In the genomic region with DNA sequence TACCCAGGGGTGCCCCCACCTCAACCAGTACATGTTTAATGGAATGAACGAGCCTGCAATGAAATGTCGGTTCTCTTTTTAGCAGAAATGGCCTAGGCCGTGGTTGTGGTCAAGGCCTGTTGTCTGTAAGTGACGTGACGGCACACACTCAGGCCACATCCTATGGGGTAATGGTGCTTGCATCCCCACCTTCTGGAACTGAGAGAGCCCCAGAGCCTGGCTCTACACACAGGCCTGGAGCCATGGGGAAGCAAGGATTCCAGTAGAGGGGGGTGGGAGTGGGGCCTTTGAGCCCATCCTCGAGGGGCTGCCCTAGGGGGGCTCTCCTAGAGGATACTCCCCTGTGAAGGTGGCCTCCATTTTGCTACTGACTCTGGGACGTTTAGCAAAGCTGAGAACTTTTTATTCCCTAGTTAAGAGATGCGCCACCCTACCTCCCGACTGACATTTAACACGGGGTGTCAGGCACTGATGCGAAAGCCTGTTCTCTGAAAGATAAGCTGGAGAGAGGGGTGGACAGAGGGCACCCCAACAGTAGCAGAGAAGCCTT, we compare ENCODE assay signal across 15 cellular contexts. TPM values are rescaled to one million over a fixed set of nuclear protein-coding genes. Genes with fewer than 3 reads are reported as not detected.
DNase-seq lines count a peak whose midpoint lies in the region; ATAC-seq lines count a peak whose summit lies in the region.
"Had no signal": no experiment of that assay in that cellular context is flagged by ENCODE, and none has a peak within 500 bp of the region (broad histone marks: within the 10 kb centered on the region; RNA-seq: fewer than 3 reads in every experiment).

No MANE protein-coding gene starts in this region.

- ATAC-seq in GM19463 (IDR thresholded peaks at IDR 0.05; ENCODE audit: unreplicated experiment) (peak; percentile 54), HG03460 (IDR thresholded peaks at IDR 0.05; ENCODE audit: unreplicated experiment) (no peak), GM21576 (IDR thresholded peaks at IDR 0.05; ENCODE audit: unreplicated experiment) (no peak)
- peak; percentile 82 for ATAC-seq in naive thymus-derived CD4-positive, alpha-beta T cell
- ATAC-seq: activated CD4-positive, CD25-positive, alpha-beta regulatory T cell treated with anti-CD3 and anti-CD28 coated beads, Interleukin-2, amount 50 U/mL, for 24 hours had no signal

- H3K9me3 ChIP-seq in CD8-positive, alpha-beta memory T cell (ENCODE audit: low read length), result no peaks in the 10 kb centered on the region
- H3K9me3 ChIP-seq in naive thymus-derived CD4-positive, alpha-beta T cell (ENCODE audit: control insufficient read depth in 2 of 3, low read length in 3 of 3), result no peaks in the 10 kb centered on the region
- H3K9me3 ChIP-seq in SJCRH30 (replicated peaks), result no peaks in the 10 kb centered on the region
- H3K9me3 ChIP-seq: BLaER1 had no signal

- H3K4me3 Mint-ChIP-seq in CD8-positive, alpha-beta memory T cell, result peak overlapping the region in 3 of 7 donors; percentile 28 to 81 (median 50)
- peak overlapping the region in 1 of 10 donors; percentile 33 for H3K4me3 Mint-ChIP-seq in naive thymus-derived CD4-positive, alpha-beta T cell

- H3K27ac ChIP-seq in CD8-positive, alpha-beta memory T cell (ENCODE audit: low read depth, low read length), result no peak overlapping the region
- H3K27ac ChIP-seq in naive thymus-derived CD4-positive, alpha-beta T cell (ENCODE audit: low read depth, low read length), result no peak overlapping the region
- no peak overlapping the region for H3K27ac ChIP-seq in SJCRH30
- H3K27ac ChIP-seq: BLaER1, KMS-11 had no signal

- no peaks in the 10 kb centered on the region for H3K36me3 ChIP-seq in CD8-positive, alpha-beta memory T cell (ENCODE audit: insufficient read depth, low read length)
- no peaks in the 10 kb centered on the region for H3K36me3 ChIP-seq in naive thymus-derived CD4-positive, alpha-beta T cell (ENCODE audit: control insufficient read depth in 2 of 3, insufficient read depth in 3 of 3, low read length in 3 of 3)
- no peaks in the 10 kb centered on the region for H3K36me3 ChIP-seq in SJCRH30
- H3K36me3 ChIP-seq: BLaER1 had no signal

- H3K36me3 Mint-ChIP-seq in CD8-positive, alpha-beta memory T cell, result peaks cover 1 to 5% (median 4%) of the 10 kb centered on the region in 3 donors
- peaks cover 0 to 10% (median 5%) of the 10 kb centered on the region in 5 donors for H3K36me3 Mint-ChIP-seq in naive thymus-derived CD4-positive, alpha-beta T cell

- intact Hi-C loops in naive thymus-derived CD4-positive, alpha-beta T cell (cut with micrococcal nuclease), result no loop called here

- CTCF ChIA-PET in CD8-positive, alpha-beta memory T cell (lab: Charles Lee), result interaction anchor here (1.4 kb wide), 1 partner anchor 57 kb away, joined by 3 read pairs; no protein-coding TSS in a partner anchor
- CTCF ChIA-PET in naive thymus-derived CD4-positive, alpha-beta T cell (lab: Charles Lee), result no interaction called here

- no peak for DNase-seq in CD8-positive, alpha-beta memory T cell
- DNase-seq in UCSD-AML1 (lab: John Stamatoyannopoulos, UW; ENCODE audit: unreplicated experiment), result peak; percentile 35
- no peak for DNase-seq in naive thymus-derived CD4-positive, alpha-beta T cell
- no peak for DNase-seq in SJCRH30
- no peak for DNase-seq in NCI-H2227 (lab: John Stamatoyannopoulos, UW; ENCODE audit: unreplicated experiment)
- DNase-seq: NCI-H187 treated with DMSO at 0.1 percent for 48 hours; retina; stimulated activated CD4-positive, alpha-beta T cell treated with anti-CD3 and anti-CD28 coated beads, Interleukin-4, amount 100 ng/mL, for 1 hour had no signal

- no peaks in the 10 kb centered on the region for H3K27me3 ChIP-seq in CD8-positive, alpha-beta memory T cell (ENCODE audit: insufficient read depth, low read length, poor library complexity, severe bottlenecking)
- no peaks in the 10 kb centered on the region for H3K27me3 ChIP-seq in naive thymus-derived CD4-positive, alpha-beta T cell (ENCODE audit: control insufficient read depth in 2 of 2, insufficient read depth in 2 of 2, low read length in 2 of 2)
- H3K27me3 ChIP-seq in SJCRH30, result no peaks in the 10 kb centered on the region
- H3K27me3 ChIP-seq: BLaER1 had no signal

- peaks cover 85 to 98% (median 86%) of the 10 kb centered on the region in 3 donors for H3K4me1 Mint-ChIP-seq in CD8-positive, alpha-beta memory T cell
- H3K4me1 Mint-ChIP-seq in naive thymus-derived CD4-positive, alpha-beta T cell, result peaks cover 32 to 86% (median 58%) of the 10 kb centered on the region in 7 donors

- H3K4me3 ChIP-seq in CD8-positive, alpha-beta memory T cell (ENCODE audit: low read length), result no peak overlapping the region
- H3K4me3 ChIP-seq in naive thymus-derived CD4-positive, alpha-beta T cell (ENCODE audit: low read length), result no peak overlapping the region
- H3K4me3 ChIP-seq in SJCRH30, result no peak overlapping the region
- H3K4me3 ChIP-seq: BLaER1 had no signal

- no peaks in the 10 kb centered on the region for H3K9me3 Mint-ChIP-seq in CD8-positive, alpha-beta memory T cell
- H3K9me3 Mint-ChIP-seq in naive thymus-derived CD4-positive, alpha-beta T cell, result peaks cover 0 to 4% (median 1%) of the 10 kb centered on the region in 11 donors
- H3K9me3 Mint-ChIP-seq: activated T-helper 2 cell treated with anti-CD3 and anti-CD28 coated beads, Interferon-gamma antibody, Interleukin-2, Interleukin-4, amounts not matched to agents 10 μg/mL and 5 μg/mL and 100 μg/mL, durations not matched to agents 14 hours and 24 hours and 36 hours had no signal

- H3K27me3 Mint-ChIP-seq in CD8-positive, alpha-beta memory T cell, result peaks cover 0 to 3% of the 10 kb centered on the region in 2 donors
- peaks cover 0 to 27% (median 0%) of the 10 kb centered on the region in 5 donors for H3K27me3 Mint-ChIP-seq in naive thymus-derived CD4-positive, alpha-beta T cell

- peaks cover 53% of the 10 kb centered on the region for H3K4me1 ChIP-seq in CD8-positive, alpha-beta memory T cell (ENCODE audit: insufficient read depth, low read length)
- H3K4me1 ChIP-seq in naive thymus-derived CD4-positive, alpha-beta T cell (ENCODE audit: control insufficient read depth in 2 of 2, insufficient read depth in 2 of 2, low read length in 2 of 2), result peaks cover 40 to 50% of the 10 kb centered on the region in 2 donors
- H3K4me1 ChIP-seq in SJCRH30, result no peaks in the 10 kb centered on the region

- POLR2A ChIA-PET in CD8-positive, alpha-beta memory T cell (lab: Charles Lee), result no interaction called here
- POLR2A ChIA-PET in naive thymus-derived CD4-positive, alpha-beta T cell (lab: Charles Lee), result no interaction called here

- peak overlapping the region; percentile 20 to 94 (median 70) for H3K27ac Mint-ChIP-seq in CD8-positive, alpha-beta memory T cell
- peak overlapping the region in 2 of 9 donors; percentile 33 to 78 for H3K27ac Mint-ChIP-seq in naive thymus-derived CD4-positive, alpha-beta T cell
- H3K27ac Mint-ChIP-seq: activated T-helper 2 cell treated with anti-CD3 and anti-CD28 coated beads, Interferon-gamma antibody, Interleukin-2, Interleukin-4, amounts not matched to agents 10 μg/mL and 5 μg/mL and 100 μg/mL, durations not matched to agents 14 hours and 24 hours and 36 hours had no signal

RNA-seq across cellular contexts. Expression of a gene that starts 6.6 kb away (rescaled TPM):
- total RNA-seq in CD8-positive, alpha-beta memory T cell, result 10 to 100 TPM; 46.0 to 47.4 TPM
- polyA plus RNA-seq in CD8-positive, alpha-beta memory T cell, result 31.9 TPM
- 100 to 1,000 TPM in 4 of 5 experiments, 10 to 100 TPM in 1; 45.4 to 182 (median 132) TPM for total RNA-seq in naive thymus-derived CD4-positive, alpha-beta T cell
- 10 to 100 TPM; 27.2 to 51.2 TPM for polyA plus RNA-seq in naive thymus-derived CD4-positive, alpha-beta T cell
- total RNA-seq in SJCRH30 (2014; rRNA removed; shearing (Covaris generic)), result not detected in 2 replicates

Comparison
In these comparisons a context has a peak if more than half of its experiments do, and no peak if none do; other contexts are left out.
1. ATAC-seq: peak in GM19463 (single experiment) and naive thymus-derived CD4-positive, alpha-beta T cell (single experiment); none in HG03460 (single experiment) and GM21576 (single experiment).
2. RNA of a gene that starts 6.6 kb away (total RNA-seq): 45.4 to 182 TPM in naive thymus-derived CD4-positive, alpha-beta T cell and 46.0 to 47.4 TPM in CD8-positive, alpha-beta memory T cell; not detected in SJCRH30; every median in the first group is over 10 times any median in the second.